Comparison of ENCODE assay signal across 29 cellular contexts in genomic region chr5:178872302-178872701, GRCh38. TPM values are rescaled to one million over a fixed set of nuclear protein-coding genes. Genes with fewer than 3 reads are reported as not detected.
"Had no signal": no experiment of that assay in that cellular context is flagged by ENCODE, and none has a peak within 500 bp of the region (broad histone marks: within the 10 kb centered on the region; RNA-seq: fewer than 3 reads in every experiment).

No MANE protein-coding gene starts in this region.

- H3K4me3 Mint-ChIP-seq: activated CD4-positive, alpha-beta T cell treated with anti-CD3 and anti-CD28 coated beads, Interleukin-2, amount 10 ng/mL, durations not matched to agents 7 days and 5 days; activated CD8-positive, alpha-beta T cell treated with anti-CD3 and anti-CD28 coated beads, Interleukin-2, amount 10 ng/mL, durations not matched to agents 7 days and 5 days; activated naive CD4-positive, alpha-beta T cell treated with anti-CD3 and anti-CD28 coated beads, Interleukin-2, amount 10 ng/mL, durations not matched to agents 7 days and 5 days; activated naive CD8-positive, alpha-beta T cell treated with anti-CD3 and anti-CD28 coated beads for 36 hours; activated T-cell treated with anti-CD3 and anti-CD28 coated beads, Interleukin-2, amount 50 U/mL, for 4 hours; activated T-helper 1 cell treated with anti-CD3 and anti-CD28 coated beads, Interleukin-12 subunit alpha, Interleukin-12 subunit beta, Interleukin-2, Interleukin-4 antibody, amounts not matched to agents 30 ng/mL and 10 ng/mL and 1 ng/mL, durations not matched to agents 14 hours and 24 hours and 36 hours; central memory CD8-positive, alpha-beta T cell had no signal

- H3K4me1 ChIP-seq: ascending aorta, SJCRH30 had no signal

- ATAC-seq: activated CD8-positive, alpha-beta T cell treated with anti-CD3 and anti-CD28 coated beads, Interleukin-2, amount 10 ng/mL, durations not matched to agents 7 days and 5 days; activated T-cell treated with anti-CD3 and anti-CD28 coated beads, Interleukin-2, amount 50 U/mL, for 4 hours; Panc1 had no signal

- H3K27me3 Mint-ChIP-seq: activated CD4-positive, alpha-beta T cell treated with anti-CD3 and anti-CD28 coated beads, Interleukin-2, amount 10 ng/mL, durations not matched to agents 7 days and 5 days; activated naive CD4-positive, alpha-beta T cell treated with anti-CD3 and anti-CD28 coated beads, Interleukin-2, amount 10 ng/mL, durations not matched to agents 7 days and 5 days; activated naive CD8-positive, alpha-beta T cell treated with anti-CD3 and anti-CD28 coated beads for 36 hours; central memory CD8-positive, alpha-beta T cell had no signal

- H3K27ac ChIP-seq: ascending aorta, cardiac muscle cell, SJCRH30, SK-N-MC, WERI-Rb-1 had no signal

- H3K4me3 ChIP-seq: ascending aorta, cardiac muscle cell, SJCRH30, SK-N-MC had no signal

- H3K27me3 ChIP-seq: ascending aorta, cardiac muscle cell, SJCRH30 had no signal

- H3K27ac Mint-ChIP-seq: activated CD4-positive, alpha-beta T cell treated with anti-CD3 and anti-CD28 coated beads, Interleukin-2, amount 10 ng/mL, durations not matched to agents 7 days and 5 days; activated CD8-positive, alpha-beta T cell treated with anti-CD3 and anti-CD28 coated beads, Interleukin-2, amount 10 ng/mL, durations not matched to agents 7 days and 5 days; activated naive CD4-positive, alpha-beta T cell treated with anti-CD3 and anti-CD28 coated beads, Interleukin-2, amount 10 ng/mL, durations not matched to agents 7 days and 5 days; activated naive CD8-positive, alpha-beta T cell treated with anti-CD3 and anti-CD28 coated beads for 36 hours; activated T-helper 1 cell treated with anti-CD3 and anti-CD28 coated beads, Interleukin-12 subunit alpha, Interleukin-12 subunit beta, Interleukin-2, Interleukin-4 antibody, amounts not matched to agents 30 ng/mL and 10 ng/mL and 1 ng/mL, durations not matched to agents 14 hours and 24 hours and 36 hours had no signal

- H3K4me1 Mint-ChIP-seq: activated CD4-positive, alpha-beta T cell treated with anti-CD3 and anti-CD28 coated beads, Interleukin-2, amount 10 ng/mL, durations not matched to agents 7 days and 5 days; activated naive CD4-positive, alpha-beta T cell treated with anti-CD3 and anti-CD28 coated beads, Interleukin-2, amount 10 ng/mL, durations not matched to agents 7 days and 5 days had no signal

- DNase-seq: activated CD4-positive, alpha-beta T cell treated with anti-CD3 and anti-CD28 coated beads, Interleukin-2, amount 10 ng/mL, durations not matched to agents 7 days and 5 days; activated CD4-positive, alpha-beta T cell treated with anti-CD3 and anti-CD28 coated beads, Interleukin-2, amount 50 U/mL, for 48 hours; activated CD8-positive, alpha-beta T cell treated with anti-CD3 and anti-CD28 coated beads, Interleukin-2, amount 10 ng/mL, durations not matched to agents 7 days and 5 days; activated gamma-delta T cell treated with Interleukin-2 at 50 U/mL for 16 hours; activated naive CD4-positive, alpha-beta T cell treated with anti-CD3 and anti-CD28 coated beads, Interleukin-2, amount 10 ng/mL, durations not matched to agents 7 days and 5 days; activated naive CD8-positive, alpha-beta T cell treated with anti-CD3 and anti-CD28 coated beads for 36 hours; activated T-cell treated with anti-CD3 and anti-CD28 coated beads, Interleukin-2, amount 50 U/mL, for 4 hours; amygdala; Karpas-422; NCI-H1105; NCI-H1417 treated with DMSO at 0.1 percent for 48 hours; NCI-H187 treated with DMSO at 0.1 percent for 48 hours; NCI-H2081; NCI-H2171 treated with DMSO at 0.1 percent for 48 hours; NCI-H2227 treated with DMSO at 0.1 percent for 48 hours; NCI-H446 treated with DMSO at 0.1 percent for 48 hours; NCI-H524; SHP77; SJCRH30; T1000; WERI-Rb-1 had no signal

RNA-seq across cellular contexts. Expression of gene ZFP2, which starts 23.4 kb away (rescaled TPM):
- total RNA-seq: RPMI7951; T-helper 2 cell treated with Interferon-gamma antibody and Interleukin-4, amounts not matched to agents 100 ng/mL and 5 ng/mL, for 36 hours had no signal
